Comparison of ENCODE assay signal across 23 cellular contexts in the genomic region with DNA sequence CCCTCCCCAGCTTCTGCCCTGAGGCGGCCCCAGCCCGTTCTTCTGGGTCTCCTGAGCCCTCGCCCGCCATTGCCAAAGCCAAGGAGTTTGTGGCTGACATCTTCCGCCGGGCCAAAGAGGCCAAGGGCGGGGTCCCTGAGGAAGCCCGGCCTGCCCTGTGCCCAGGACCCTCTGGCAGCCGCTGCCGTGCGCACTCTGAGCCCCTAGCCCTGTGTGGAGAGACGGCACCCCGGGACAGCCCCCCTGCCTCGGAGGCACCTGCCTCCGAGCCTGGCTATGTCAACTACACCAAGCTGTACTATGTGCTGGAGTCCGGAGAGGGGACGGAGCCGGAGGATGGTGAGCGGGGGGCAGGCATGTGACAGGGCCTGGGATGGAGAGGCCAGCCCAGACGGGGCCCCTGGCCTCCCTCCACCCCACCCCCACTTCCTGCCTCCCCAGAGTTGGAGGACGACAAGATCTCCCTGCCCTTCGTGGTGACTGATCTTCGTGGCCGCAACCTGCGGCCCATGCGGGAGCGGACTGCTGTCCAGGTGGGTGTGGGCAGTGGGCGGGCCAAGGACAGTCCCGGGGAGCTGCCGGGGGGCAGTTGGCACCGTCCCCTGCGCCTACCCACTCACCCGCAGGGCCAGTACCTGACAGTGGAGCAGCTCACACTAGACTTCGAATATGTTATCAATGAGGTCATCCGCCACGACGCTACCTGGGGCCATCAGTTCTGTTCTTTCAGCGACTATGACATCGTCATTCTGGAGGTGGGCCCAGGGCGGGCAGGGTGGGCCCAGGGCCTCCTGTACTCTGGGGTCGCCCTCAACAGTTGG. TPM values are rescaled to one million over a fixed set of nuclear protein-coding genes. Genes with fewer than 3 reads are reported as not detected.
"Had no signal": no experiment of that assay in that cellular context is flagged by ENCODE, and none has a peak within 500 bp of the region (broad histone marks: within the 10 kb centered on the region; RNA-seq: fewer than 3 reads in every experiment).

No MANE protein-coding gene starts in this region.

- H3K9me3 ChIP-seq: left ventricle myocardium inferior, pancreas, prostate gland, sigmoid colon, suprapubic skin, tibial artery, upper lobe of right lung had no signal

- H3K4me1 ChIP-seq: pancreas, prostate gland, tibial artery, upper lobe of right lung had no signal

- H3K27me3 ChIP-seq: brain microvascular endothelial cell, pancreas, sigmoid colon, suprapubic skin, tibial artery, upper lobe of right lung had no signal

- FAIRE-seq: astrocyte, pancreas, small intestine, TTC549 had no signal

- H3K27ac ChIP-seq: brain microvascular endothelial cell, pancreas, prostate gland, sigmoid colon, suprapubic skin, tibial artery, upper lobe of right lung, VCaP had no signal

- H3K4me3 ChIP-seq: left ventricle myocardium inferior, lung, pancreas, prostate gland, sigmoid colon, suprapubic skin, tibial artery, upper lobe of right lung had no signal

- DNase-seq: activated CD8-positive, alpha-beta memory T cell treated with anti-CD3 and anti-CD28 coated beads, Interleukin-2, amount 50 U/mL, for 48 hours; activated gamma-delta T cell treated with Interleukin-2 at 50 U/mL for 16 hours; activated T-cell treated with anti-CD3 and anti-CD28 coated beads, Interleukin-2, amount 50 U/mL, for 24 hours; amniotic stem cell; brain microvascular endothelial cell; cortex of kidney; head of caudate nucleus; kidney glomerular epithelial cell; left ventricle myocardium inferior; naive B cell; retina; sigmoid colon; small intestine; stimulated activated CD4-positive, alpha-beta T cell treated with anti-CD3 and anti-CD28 coated beads, Interleukin-1b, Interleukin-23, amount 100 ng/mL, for 48 hours; tibial artery; upper lobe of right lung had no signal

RNA-seq across cellular contexts. Expression of gene PODNL1, which starts 21.1 kb away (rescaled TPM):
- total RNA-seq: sigmoid colon had no signal
